In genomic region chr15:98938804-98939203, GRCh38 we compare ENCODE assay signal across 29 cellular contexts.
"Had no signal": no experiment of that assay in that cellular context is flagged by ENCODE, and none has a peak within 500 bp of the region (broad histone marks: within the 10 kb centered on the region; RNA-seq: fewer than 3 reads in every experiment).

No MANE protein-coding gene starts in this region.

- H3K9me3 ChIP-seq: esophagus muscularis mucosa, gastrocnemius medialis, heart right ventricle had no signal

- FAIRE-seq: astrocyte, bronchial epithelial cell, colon had no signal

- H3K27me3 ChIP-seq: brain microvascular endothelial cell, esophagus muscularis mucosa, foreskin keratinocyte, gastrocnemius medialis, heart right ventricle had no signal

- H3K4me3 ChIP-seq: esophagus muscularis mucosa, gastrocnemius medialis, heart right ventricle had no signal

- H3K4me1 ChIP-seq: foreskin keratinocyte had no signal

- DNase-seq: activated CD4-positive, alpha-beta memory T cell treated with anti-CD3 and anti-CD28 coated beads for 36 hours; activated CD4-positive, alpha-beta T cell treated with anti-CD3 and anti-CD28 coated beads for 36 hours; activated CD4-positive, alpha-beta T cell treated with anti-CD3 and anti-CD28 coated beads, Interleukin-2, amount 10 ng/mL, durations not matched to agents 24 days and 14 days; activated CD4-positive, CD25-positive, alpha-beta regulatory T cell; activated CD4-positive, CD25-positive, alpha-beta regulatory T cell treated with anti-CD3 and anti-CD28 coated beads, Interleukin-2, amount 50 U/mL, for 72 hours; activated CD8-positive, alpha-beta memory T cell treated with anti-CD3 and anti-CD28 coated beads, Interleukin-2, amount 10 ng/mL, durations not matched to agents 7 days and 5 days; activated CD8-positive, alpha-beta memory T cell treated with anti-CD3 and anti-CD28 coated beads, Interleukin-2, amount 50 U/mL, for 4 hours; activated CD8-positive, alpha-beta T cell treated with anti-CD3 and anti-CD28 coated beads, Interleukin-2, amount 10 ng/mL, durations not matched to agents 7 days and 5 days; activated effector memory CD4-positive, alpha-beta T cell treated with anti-CD3 and anti-CD28 coated beads, Interleukin-2, amount 50 U/mL, for 16 hours; activated naive CD4-positive, alpha-beta T cell treated with anti-CD3 and anti-CD28 coated beads, Interleukin-2, amount 10 ng/mL, durations not matched to agents 7 days and 5 days; activated T-cell treated with anti-CD3 and anti-CD28 coated beads, Interleukin-2, amount 50 U/mL, for 1 hour; activated T-cell treated with anti-CD3 and anti-CD28 coated beads, Interleukin-2, amount 50 U/mL, for 48 hours; amniotic stem cell; anterior cingulate cortex; brain microvascular endothelial cell; cortex of kidney; dermis blood vessel endothelial cell; effector CD4-positive, alpha-beta T cell; effector memory CD8-positive, alpha-beta T cell; erythroblast; foreskin keratinocyte; gastrocnemius medialis; glutamatergic neuron; heart right ventricle; T-helper 2 cell had no signal

- ATAC-seq: activated CD4-positive, alpha-beta T cell treated with anti-CD3 and anti-CD28 coated beads for 36 hours; activated CD8-positive, alpha-beta memory T cell treated with anti-CD3 and anti-CD28 coated beads, Interleukin-2, amount 10 ng/mL, durations not matched to agents 7 days and 5 days; activated CD8-positive, alpha-beta T cell treated with anti-CD3 and anti-CD28 coated beads, Interleukin-2, amount 10 ng/mL, durations not matched to agents 7 days and 5 days; effector memory CD8-positive, alpha-beta T cell; foreskin keratinocyte; gastrocnemius medialis; heart right ventricle had no signal

- H3K27ac ChIP-seq: brain microvascular endothelial cell, esophagus muscularis mucosa, foreskin keratinocyte, gastrocnemius medialis, heart right ventricle had no signal
